ENCODE assay signal across 1 cellular context in the genomic region with DNA sequence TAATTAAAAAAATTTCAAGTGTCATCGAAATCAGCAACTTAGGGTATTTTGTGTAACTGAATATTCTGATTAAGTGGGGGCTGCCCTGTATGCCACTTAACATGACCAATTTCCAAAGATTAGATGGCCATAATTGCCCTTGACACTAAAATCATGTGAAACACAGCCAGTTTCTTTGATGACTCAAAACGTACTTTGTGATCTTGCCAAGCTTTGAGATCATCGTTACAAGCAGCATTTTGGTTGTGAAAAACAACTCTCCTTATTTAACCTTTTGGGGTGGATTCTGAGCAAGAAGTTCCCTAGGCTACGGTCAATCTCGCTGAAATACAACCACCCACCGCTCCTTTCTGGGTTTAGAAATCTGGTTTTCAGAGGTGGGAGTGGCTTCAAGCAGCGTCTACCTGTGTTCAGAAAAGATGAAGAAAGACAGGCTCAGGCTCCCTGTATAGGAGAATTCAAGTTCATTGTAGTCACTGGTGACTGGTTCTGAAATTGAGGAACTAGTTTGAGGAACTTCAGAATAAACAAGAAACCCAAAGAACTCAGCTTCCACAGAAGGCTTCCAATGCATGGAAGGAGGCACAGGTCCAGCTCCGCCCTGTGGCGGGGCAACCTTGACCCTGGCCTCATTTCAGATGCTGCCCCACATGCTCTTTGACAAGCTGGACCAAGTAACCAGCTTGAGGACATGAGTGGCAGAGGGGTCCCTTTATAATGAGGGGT.
TF ChIP-seq lines count a peak whose summit lies in the region.

No MANE protein-coding gene starts in this region.

TF ChIP-seq in SK-N-SH treated with all-trans-retinoic acid at 6 μM for 48 hours, 23 proteins besides CTCF, POLR2A, EP300 and RAD21 (continued from another document):
- TF ChIP-seq, protein P1, sequence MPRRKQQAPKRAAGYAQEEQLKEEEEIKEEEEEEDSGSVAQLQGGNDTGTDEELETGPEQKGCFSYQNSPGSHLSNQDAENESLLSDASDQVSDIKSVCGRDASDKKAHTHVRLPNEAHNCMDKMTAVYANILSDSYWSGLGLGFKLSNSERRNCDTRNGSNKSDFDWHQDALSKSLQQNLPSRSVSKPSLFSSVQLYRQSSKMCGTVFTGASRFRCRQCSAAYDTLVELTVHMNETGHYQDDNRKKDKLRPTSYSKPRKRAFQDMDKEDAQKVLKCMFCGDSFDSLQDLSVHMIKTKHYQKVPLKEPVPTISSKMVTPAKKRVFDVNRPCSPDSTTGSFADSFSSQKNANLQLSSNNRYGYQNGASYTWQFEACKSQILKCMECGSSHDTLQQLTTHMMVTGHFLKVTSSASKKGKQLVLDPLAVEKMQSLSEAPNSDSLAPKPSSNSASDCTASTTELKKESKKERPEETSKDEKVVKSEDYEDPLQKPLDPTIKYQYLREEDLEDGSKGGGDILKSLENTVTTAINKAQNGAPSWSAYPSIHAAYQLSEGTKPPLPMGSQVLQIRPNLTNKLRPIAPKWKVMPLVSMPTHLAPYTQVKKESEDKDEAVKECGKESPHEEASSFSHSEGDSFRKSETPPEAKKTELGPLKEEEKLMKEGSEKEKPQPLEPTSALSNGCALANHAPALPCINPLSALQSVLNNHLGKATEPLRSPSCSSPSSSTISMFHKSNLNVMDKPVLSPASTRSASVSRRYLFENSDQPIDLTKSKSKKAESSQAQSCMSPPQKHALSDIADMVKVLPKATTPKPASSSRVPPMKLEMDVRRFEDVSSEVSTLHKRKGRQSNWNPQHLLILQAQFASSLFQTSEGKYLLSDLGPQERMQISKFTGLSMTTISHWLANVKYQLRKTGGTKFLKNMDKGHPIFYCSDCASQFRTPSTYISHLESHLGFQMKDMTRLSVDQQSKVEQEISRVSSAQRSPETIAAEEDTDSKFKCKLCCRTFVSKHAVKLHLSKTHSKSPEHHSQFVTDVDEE (CRISPR knock-in tag; IDR thresholded peaks at IDR 0.05): no peak
- no peak for TF ChIP-seq CSDC2 (CRISPR knock-in tag; IDR thresholded peaks at IDR 0.05)
TF ChIP-seq in SK-N-SH treated with all-trans-retinoic acid at 6 μM for 48 hours: peak in this region for 2.
